9 cellular contexts compared by ENCODE assay signal in the genomic region with DNA sequence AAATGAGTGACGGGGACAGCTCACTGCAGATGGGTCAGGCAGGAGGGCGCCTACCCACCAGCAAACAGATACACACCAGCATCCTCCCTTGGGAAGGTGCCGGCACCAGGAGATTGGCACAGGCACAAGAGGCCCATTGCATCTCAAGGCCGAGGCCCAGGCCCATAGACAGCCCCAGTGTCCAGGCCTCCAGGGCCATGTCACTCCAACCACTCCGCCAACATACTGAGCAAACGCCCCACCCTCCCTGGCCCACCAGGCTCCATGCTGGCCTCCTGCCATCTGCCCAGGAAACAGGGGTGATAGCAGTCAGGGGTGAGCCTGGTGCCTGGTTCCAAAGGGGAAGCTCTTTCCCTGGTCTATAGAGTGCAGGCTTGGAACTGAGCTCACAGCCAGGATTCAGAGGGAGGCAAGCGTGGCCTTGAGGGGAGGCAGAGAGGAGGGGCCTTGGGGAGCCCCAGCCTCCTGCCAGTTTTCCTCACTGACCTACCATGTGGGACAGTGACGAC. TPM values are rescaled to one million over a fixed set of nuclear protein-coding genes. Genes with fewer than 3 reads are reported as not detected.
DNase-seq lines count a peak whose midpoint lies in the region; ATAC-seq and TF ChIP-seq lines count a peak whose summit lies in the region.
"Had no signal": no experiment of that assay in that cellular context is flagged by ENCODE, and none has a peak within 500 bp of the region (broad histone marks: within the 10 kb centered on the region; RNA-seq: fewer than 3 reads in every experiment).

No MANE protein-coding gene starts in this region.

- peaks cover 46 to 85% (median 65%) of the 10 kb centered on the region in 4 donors for H3K4me1 ChIP-seq in stomach

- ATAC-seq in HG02623 (IDR thresholded peaks at IDR 0.05; ENCODE audit: unreplicated experiment) = no peak

- H3K4me3 ChIP-seq in stomach = no peak overlapping the region

- no peak overlapping the region for H3K4me3 Mint-ChIP-seq in activated CD4-positive, alpha-beta T cell treated with anti-CD3 and anti-CD28 coated beads, Interleukin-2, amount 10 ng/mL, durations not matched to agents 24 days and 14 days
- no peak overlapping the region for H3K4me3 Mint-ChIP-seq in activated CD4-positive, alpha-beta T cell treated with anti-CD3 and anti-CD28 coated beads, Interleukin-2, amount 10 ng/mL, durations not matched to agents 7 days and 5 days
- no peak overlapping the region for H3K4me3 Mint-ChIP-seq in activated CD4-positive, alpha-beta memory T cell treated with anti-CD3 and anti-CD28 coated beads for 36 hours
- no peak overlapping the region for H3K4me3 Mint-ChIP-seq in immature natural killer cell

- no peaks in the 10 kb centered on the region for H3K9me3 Mint-ChIP-seq in activated CD4-positive, alpha-beta T cell treated with anti-CD3 and anti-CD28 coated beads, Interleukin-2, amount 10 ng/mL, durations not matched to agents 24 days and 14 days
- H3K9me3 Mint-ChIP-seq in activated CD4-positive, alpha-beta T cell treated with anti-CD3 and anti-CD28 coated beads, Interleukin-2, amount 10 ng/mL, durations not matched to agents 7 days and 5 days = no peaks in the 10 kb centered on the region
- H3K9me3 Mint-ChIP-seq in activated CD4-positive, alpha-beta memory T cell treated with anti-CD3 and anti-CD28 coated beads for 36 hours = no peaks in the 10 kb centered on the region
- no peaks in the 10 kb centered on the region for H3K9me3 Mint-ChIP-seq in immature natural killer cell

- no peaks in the 10 kb centered on the region for H3K9me3 ChIP-seq in stomach

- intact Hi-C loops in activated CD4-positive, alpha-beta T cell treated with anti-CD3 and anti-CD28 coated beads, Interleukin-2, amount 10 ng/mL, durations not matched to agents 24 days and 14 days (cut with micrococcal nuclease) = no loop called here
- intact Hi-C loops in activated CD4-positive, alpha-beta memory T cell treated with anti-CD3 and anti-CD28 coated beads for 36 hours (cut with micrococcal nuclease) = no loop called here
- intact Hi-C loops in stomach (cut with DNase I; ENCODE audit: low total_unique reads) = no loop called here

- H3K27ac Mint-ChIP-seq in activated CD4-positive, alpha-beta T cell treated with anti-CD3 and anti-CD28 coated beads, Interleukin-2, amount 10 ng/mL, durations not matched to agents 24 days and 14 days = peak overlapping the region; percentile 56
- no peak overlapping the region for H3K27ac Mint-ChIP-seq in activated CD4-positive, alpha-beta T cell treated with anti-CD3 and anti-CD28 coated beads, Interleukin-2, amount 10 ng/mL, durations not matched to agents 7 days and 5 days
- peak overlapping the region; percentile 80 for H3K27ac Mint-ChIP-seq in activated CD4-positive, alpha-beta memory T cell treated with anti-CD3 and anti-CD28 coated beads for 36 hours
- H3K27ac Mint-ChIP-seq in immature natural killer cell = peak overlapping the region; percentile 61 to 78 (median 75)

- peaks cover 0 to 33% (median 16%) of the 10 kb centered on the region in 4 donors for H3K36me3 ChIP-seq in stomach

- no peak for TF ChIP-seq CTCF in stomach (IDR thresholded peaks at IDR 0.05)

- H3K36me3 Mint-ChIP-seq in activated CD4-positive, alpha-beta T cell treated with anti-CD3 and anti-CD28 coated beads, Interleukin-2, amount 10 ng/mL, durations not matched to agents 24 days and 14 days (ENCODE audit: low read depth) = peaks cover 18% of the 10 kb centered on the region
- H3K36me3 Mint-ChIP-seq in activated CD4-positive, alpha-beta T cell treated with anti-CD3 and anti-CD28 coated beads, Interleukin-2, amount 10 ng/mL, durations not matched to agents 7 days and 5 days (ENCODE audit: low read depth) = peaks cover 2% of the 10 kb centered on the region
- no peaks in the 10 kb centered on the region for H3K36me3 Mint-ChIP-seq in activated CD4-positive, alpha-beta memory T cell treated with anti-CD3 and anti-CD28 coated beads for 36 hours
- H3K36me3 Mint-ChIP-seq in immature natural killer cell = no peaks in the 10 kb centered on the region

- 37 to 68% (median 62%) methylated on average over 3 to 8 of the region's 8 CpGs for WGBS in stomach, 5 donors

- peaks cover 29% of the 10 kb centered on the region for H3K4me1 Mint-ChIP-seq in activated CD4-positive, alpha-beta T cell treated with anti-CD3 and anti-CD28 coated beads, Interleukin-2, amount 10 ng/mL, durations not matched to agents 24 days and 14 days
- peaks cover 37% of the 10 kb centered on the region for H3K4me1 Mint-ChIP-seq in activated CD4-positive, alpha-beta T cell treated with anti-CD3 and anti-CD28 coated beads, Interleukin-2, amount 10 ng/mL, durations not matched to agents 7 days and 5 days
- peaks cover 48% of the 10 kb centered on the region for H3K4me1 Mint-ChIP-seq in activated CD4-positive, alpha-beta memory T cell treated with anti-CD3 and anti-CD28 coated beads for 36 hours (ENCODE audit: low read depth)
- H3K4me1 Mint-ChIP-seq in immature natural killer cell = peaks cover 43 to 44% of the 10 kb centered on the region in 2 donors

- no peak for DNase-seq in activated CD4-positive, alpha-beta T cell treated with anti-CD3 and anti-CD28 coated beads, Interleukin-2, amount 10 ng/mL, durations not matched to agents 24 days and 14 days
- DNase-seq in activated CD4-positive, alpha-beta T cell treated with anti-CD3 and anti-CD28 coated beads, Interleukin-2, amount 10 ng/mL, durations not matched to agents 7 days and 5 days = no peak
- no peak for DNase-seq in activated CD4-positive, alpha-beta memory T cell treated with anti-CD3 and anti-CD28 coated beads for 36 hours
- DNase-seq in immature natural killer cell (no peak), stomach (peak; percentile 37), NCI-H1436 (lab: John Stamatoyannopoulos, UW) (no peak), SIG-M5 (lab: John Stamatoyannopoulos, UW) (no peak)
- DNase-seq: SHP77 had no signal

- TF ChIP-seq POLR2A in stomach (IDR thresholded peaks at IDR 0.05) = no peak

- H3K27me3 Mint-ChIP-seq in activated CD4-positive, alpha-beta T cell treated with anti-CD3 and anti-CD28 coated beads, Interleukin-2, amount 10 ng/mL, durations not matched to agents 24 days and 14 days = no peaks in the 10 kb centered on the region
- H3K27me3 Mint-ChIP-seq in activated CD4-positive, alpha-beta T cell treated with anti-CD3 and anti-CD28 coated beads, Interleukin-2, amount 10 ng/mL, durations not matched to agents 7 days and 5 days = no peaks in the 10 kb centered on the region
- no peaks in the 10 kb centered on the region for H3K27me3 Mint-ChIP-seq in activated CD4-positive, alpha-beta memory T cell treated with anti-CD3 and anti-CD28 coated beads for 36 hours
- H3K27me3 Mint-ChIP-seq in immature natural killer cell (ENCODE audit: low read depth in 3 of 3) = peaks cover 6 to 16% (median 8%) of the 10 kb centered on the region in 3 donors

- peak overlapping the region in 4 of 5 donors; percentile 18 to 67 (median 65) for H3K27ac ChIP-seq in stomach

- POLR2A ChIA-PET in activated CD4-positive, alpha-beta T cell treated with anti-CD3 and anti-CD28 coated beads, Interleukin-2, amount 10 ng/mL, durations not matched to agents 7 days and 5 days (lab: Charles Lee) = interaction anchor here (0.6 to 1.2 kb wide), 2 partner anchors 9 to 103 kb away, joined by 3 to 4 read pairs; no protein-coding TSS in a partner anchor
- POLR2A ChIA-PET in activated CD4-positive, alpha-beta memory T cell treated with anti-CD3 and anti-CD28 coated beads for 36 hours (lab: Charles Lee) = no interaction called here

- TF ChIP-seq EP300 in stomach (IDR thresholded peaks at IDR 0.05) = no peak

- H3K27me3 ChIP-seq in stomach = no peaks in the 10 kb centered on the region

- CTCF ChIA-PET in activated CD4-positive, alpha-beta T cell treated with anti-CD3 and anti-CD28 coated beads, Interleukin-2, amount 10 ng/mL, durations not matched to agents 7 days and 5 days (lab: Charles Lee) = interaction anchor here (1.0 kb wide), 1 partner anchor 14 kb away, joined by 3 read pairs; no protein-coding TSS in a partner anchor
- CTCF ChIA-PET in activated CD4-positive, alpha-beta memory T cell treated with anti-CD3 and anti-CD28 coated beads for 36 hours (lab: Charles Lee) = no interaction called here

RNA-seq across cellular contexts. Expression of gene PISD, which starts 34.7 kb away (rescaled TPM):
- total RNA-seq in activated CD4-positive, alpha-beta T cell treated with anti-CD3 and anti-CD28 coated beads, Interleukin-2, amount 10 ng/mL, durations not matched to agents 24 days and 14 days = 44.9 and 52.1 TPM in 2 replicates
- 10 to 100 TPM; 19.4 to 19.6 TPM for total RNA-seq in activated CD4-positive, alpha-beta T cell treated with anti-CD3 and anti-CD28 coated beads, Interleukin-2, amount 10 ng/mL, durations not matched to agents 7 days and 5 days
- 10 to 100 TPM; 39.4 to 40.2 TPM for total RNA-seq in activated CD4-positive, alpha-beta memory T cell treated with anti-CD3 and anti-CD28 coated beads for 36 hours
- polyA plus RNA-seq in immature natural killer cell = 10 to 100 TPM; 16.3 to 34.8 (median 25.3) TPM
- total RNA-seq in stomach = 10 to 100 TPM; 10.3 to 99.8 (median 56.2) TPM
- 10 to 100 TPM; 13.9 to 27.4 (median 16.8) TPM for polyA plus RNA-seq in stomach
